In genomic region chr1:219990782-219991510, GRCh38 we compare ENCODE assay signal across 1 cellular context.
A peak's percentile ranks its signal among the peaks of the same experiment; 100 is the strongest.
TF ChIP-seq lines count a peak whose summit lies in the region.

No MANE protein-coding gene starts in this region.

TF ChIP-seq in HepG2, 621 proteins besides CTCF, POLR2A, EP300 and RAD21 (continued from another document and continues in another):
- TF ChIP-seq ZNF136 (CRISPR knock-in tag; IDR thresholded peaks at IDR 0.05; ENCODE audit: low read depth) (no peak), ZNF713 (CRISPR knock-in tag; IDR thresholded peaks at IDR 0.05) (no peak), ZNF788 (CRISPR knock-in tag; IDR thresholded peaks at IDR 0.05; ENCODE audit: borderline replicate concordance) (no peak), PAXIP1 (CRISPR knock-in tag; conservative IDR thresholded peaks at IDR 0.05) (no peak), ZNF225 (CRISPR knock-in tag; IDR thresholded peaks at IDR 0.05) (no peak), ZNF414 (CRISPR knock-in tag; IDR thresholded peaks at IDR 0.05) (no peak), FOXK2 (IDR thresholded peaks at IDR 0.05) (no peak), ELF4 (CRISPR knock-in tag; IDR thresholded peaks at IDR 0.05; ENCODE audit: borderline replicate concordance) (no peak), RNF219 (CRISPR knock-in tag; IDR thresholded peaks at IDR 0.05) (no peak), ZNF326 (CRISPR knock-in tag; IDR thresholded peaks at IDR 0.05; ENCODE audit: borderline replicate concordance) (no peak), MEF2D (CRISPR knock-in tag; IDR thresholded peaks at IDR 0.05) (no peak), NFYB (CRISPR knock-in tag; IDR thresholded peaks at IDR 0.05) (no peak), SIX1 (CRISPR knock-in tag; IDR thresholded peaks at IDR 0.05; ENCODE audit: borderline replicate concordance) (no peak), TFDP2 (CRISPR knock-in tag; IDR thresholded peaks at IDR 0.05) (no peak), ZNF503 (CRISPR knock-in tag; IDR thresholded peaks at IDR 0.05) (no peak), ZNF362 (CRISPR knock-in tag; IDR thresholded peaks at IDR 0.05; ENCODE audit: borderline replicate concordance) (peak; percentile 74; the same call in 1 of the 2 replicates), STAG1 (CRISPR knock-in tag; IDR thresholded peaks at IDR 0.05) (peak; percentile 44), ETV5 (CRISPR knock-in tag; IDR thresholded peaks at IDR 0.05; ENCODE audit: borderline replicate concordance) (no peak), DRAP1 (CRISPR knock-in tag; IDR thresholded peaks at IDR 0.05) (no peak), MAFK (conservative IDR thresholded peaks at IDR 0.05 in 1 of 2, IDR thresholded peaks at IDR 0.05 in 1 of 2; ENCODE audit: low read length in 2 of 2) (peak; percentile 25 to 41; a peak in 2 of 4 replicates), CBX5 (CRISPR knock-in tag; IDR thresholded peaks at IDR 0.05; ENCODE audit: borderline replicate concordance) (no peak), ZNF280B (CRISPR knock-in tag; IDR thresholded peaks at IDR 0.05; ENCODE audit: borderline replicate concordance) (no peak), TFDP1 (CRISPR knock-in tag; IDR thresholded peaks at IDR 0.05; ENCODE audit: borderline replicate concordance) (no peak), ZNF597 (CRISPR knock-in tag; IDR thresholded peaks at IDR 0.05) (no peak), HMGXB4 (CRISPR knock-in tag; IDR thresholded peaks at IDR 0.05; ENCODE audit: borderline replicate concordance in 1 of 2, low read depth in 1 of 2) (no peak), FOXM1 (CRISPR knock-in tag; IDR thresholded peaks at IDR 0.05) (no peak), BCLAF1 (IDR thresholded peaks at IDR 0.05) (no peak), GPN1 (CRISPR knock-in tag; IDR thresholded peaks at IDR 0.05; ENCODE audit: borderline replicate concordance) (no peak), MAFF (IDR thresholded peaks at IDR 0.05; ENCODE audit: low read depth, low read length) (0 out of 2 replicates have a peak, but pooled peaks have one; percentile 24), TOPORS (CRISPR knock-in tag; IDR thresholded peaks at IDR 0.05) (no peak), THAP7 (CRISPR knock-in tag; IDR thresholded peaks at IDR 0.05) (no peak)
